ENCODE assay signal across 8 cellular contexts in genomic region chr17:68237369-68238172, GRCh38. TPM values are rescaled to one million over a fixed set of nuclear protein-coding genes. Genes with fewer than 3 reads are reported as not detected.
A peak's percentile ranks its signal among the peaks of the same experiment; 100 is the strongest.
DNase-seq lines count a peak whose midpoint lies in the region; ATAC-seq, FAIRE-seq and TF ChIP-seq lines count a peak whose summit lies in the region.
"Not testable (repeated sequence)": the region's sequence is repeated elsewhere in the genome, so short reads cannot be mapped to it uniquely, and the experiment has no call there.

No MANE protein-coding gene starts in this region.

- intact Hi-C loops in mucosa of descending colon (cut with DNase I, micrococcal nuclease) = not testable (repeated sequence)

- peak; percentile 90 for FAIRE-seq in GM12892 (lab: Jason Lieb, UNC)

- not testable (repeated sequence) for H3K4me3 ChIP-seq in mucosa of descending colon
- H3K4me3 ChIP-seq in thymus (ENCODE audit: low read length) = peak overlapping the region; percentile 11

- not testable (repeated sequence) for H3K9me3 ChIP-seq in mucosa of descending colon; thymus (ENCODE audit: control insufficient read depth)

- DNase-seq in GM12892 (ENCODE audit: insufficient read length) = peak; percentile 37
- DNase-seq in NAMALWA (ENCODE audit: low spot score) = peak; percentile 96
- peak; percentile 55 for DNase-seq in activated CD4-positive, alpha-beta T cell treated with anti-CD3 and anti-CD28 coated beads for 48 hours
- peak; percentile 71 for DNase-seq in central memory CD4-positive, alpha-beta T cell
- peak; percentile 51 to 73 (median 63) for DNase-seq in mucosa of descending colon

- H3K4me1 ChIP-seq in mucosa of descending colon (ENCODE audit: low read depth) = not testable (repeated sequence)
- peaks cover 22% of the 10 kb centered on the region for H3K4me1 ChIP-seq in thymus (ENCODE audit: control insufficient read depth, insufficient read depth, low read length)

- 13% methylated on average over 16 of the region's 16 CpGs for WGBS in thymus

- H3K27me3 ChIP-seq in thymus (ENCODE audit: control insufficient read depth, insufficient read depth) = not testable (repeated sequence)

- not testable (repeated sequence) for H3K36me3 ChIP-seq in mucosa of descending colon (ENCODE audit: low read depth); thymus (ENCODE audit: control insufficient read depth, insufficient read depth)

- peak overlapping the region; percentile 64 for H3K27ac ChIP-seq in thymus (ENCODE audit: low read depth)

- TF ChIP-seq CTCF in mucosa of descending colon (IDR thresholded peaks at IDR 0.05) = not testable (repeated sequence)

- ATAC-seq in GM19467 (IDR thresholded peaks at IDR 0.05; ENCODE audit: unreplicated experiment) = peak; percentile 61
- peak; percentile 73 for ATAC-seq in HG03045 (IDR thresholded peaks at IDR 0.05; ENCODE audit: unreplicated experiment)
- peak; percentile 85 for ATAC-seq in mucosa of descending colon

- TF ChIP-seq POLR2A in GM12892 (IDR thresholded peaks at IDR 0.05; ENCODE audit: low read depth, low read length) = peak; percentile 50; the same call in 1 of the 2 replicates

RNA-seq across cellular contexts. Expression of gene AMZ2, which starts 10.3 kb away (rescaled TPM):
- 118 TPM for polyA plus RNA-seq in GM12892 (2012; ENCODE audit: missing spikeins)
- total RNA-seq in mucosa of descending colon = 10 to 100 TPM; 38.0 to 72.0 (median 44.6) TPM
- 112 TPM for polyA plus RNA-seq in thymus

RNA-seq across cellular contexts. Expression of gene SLC16A6, which starts 53.4 kb away (rescaled TPM):
- 2.7 TPM for polyA plus RNA-seq in GM12892 (2012; ENCODE audit: missing spikeins)
- under 1 TPM; 0.14 to 0.47 (median 0.34) TPM for total RNA-seq in mucosa of descending colon
- 2.4 TPM for polyA plus RNA-seq in thymus

RNA-seq across cellular contexts. Expression of gene ARSG, which starts 53.7 kb away (rescaled TPM):
- 5.7 TPM for polyA plus RNA-seq in GM12892 (2012; ENCODE audit: missing spikeins)
- 1 to 10 TPM; 1.7 to 3.1 (median 2.1) TPM for total RNA-seq in mucosa of descending colon
- 2.6 TPM for polyA plus RNA-seq in thymus

Comparison
In these comparisons a context has a peak if more than half of its experiments do, and no peak if none do; other contexts are left out.
1. DNase-seq: peak in every context shown above with its lines; median percentile 96 in NAMALWA; 71 in central memory CD4-positive, alpha-beta T cell; 63 in mucosa of descending colon; 55 in activated CD4-positive, alpha-beta T cell treated with anti-CD3 and anti-CD28 coated beads for 48 hours; 37 in GM12892.